Comparison of ENCODE assay signal across 1 cellular context in genomic region chr10:102226542-102226870, GRCh38.
TF ChIP-seq lines count a peak whose summit lies in the region.

No MANE protein-coding gene starts in this region.

TF ChIP-seq in endothelial cell of umbilical vein, 7 proteins besides CTCF, POLR2A, EP300 and RAD21:
- TF ChIP-seq EZH2 (IDR thresholded peaks at IDR 0.05; ENCODE audit: borderline replicate concordance, low read depth, low read length, severe bottlenecking) = no peak
- no peak for TF ChIP-seq POLR2AphosphoS5 (IDR thresholded peaks at IDR 0.05; ENCODE audit: insufficient read depth, low read depth, low read length)
- no peak for TF ChIP-seq GATA2 (IDR thresholded peaks at IDR 0.05; ENCODE audit: insufficient read depth, insufficient read length, low read depth, low read length)
- no peak for TF ChIP-seq FOS (IDR thresholded peaks at IDR 0.05; ENCODE audit: borderline replicate concordance, insufficient read depth, low read length)
- TF ChIP-seq JUN (IDR thresholded peaks at IDR 0.05; ENCODE audit: borderline replicate concordance, insufficient read depth, insufficient read length, low read depth) = no peak
- TF ChIP-seq MYC (IDR thresholded peaks at IDR 0.05; ENCODE audit: low read depth, low read length) = no peak
- TF ChIP-seq MAX (IDR thresholded peaks at IDR 0.05; ENCODE audit: insufficient read depth, insufficient read length) = no peak
